Comparison of ENCODE assay signal across 18 cellular contexts in the genomic region with DNA sequence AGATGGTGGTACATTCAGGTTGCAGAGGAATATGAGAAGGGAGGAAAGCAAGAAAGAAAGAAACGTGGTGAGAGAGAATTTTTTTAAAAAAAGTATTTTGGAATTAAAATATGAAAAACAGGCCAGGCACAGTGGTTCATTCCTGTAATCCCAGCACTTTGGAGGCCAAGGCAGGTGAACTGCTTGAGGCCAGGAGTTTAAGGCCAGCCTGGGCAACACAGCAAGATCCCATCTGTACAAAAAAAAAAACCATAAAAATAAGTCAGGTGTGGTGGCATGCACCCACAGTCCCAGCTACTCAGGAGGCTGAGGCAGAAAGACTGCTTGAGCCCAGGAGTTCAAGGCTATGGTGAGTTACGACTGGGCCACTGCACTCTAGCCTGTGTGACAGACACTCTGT.
DNase-seq lines count a peak whose midpoint lies in the region; ATAC-seq and TF ChIP-seq lines count a peak whose summit lies in the region.
"Had no signal": no experiment of that assay in that cellular context is flagged by ENCODE, and none has a peak within 500 bp of the region (broad histone marks: within the 10 kb centered on the region; RNA-seq: fewer than 3 reads in every experiment).

No MANE protein-coding gene starts in this region.

- H3K4me1 ChIP-seq in breast epithelium (peaks cover 0 to 8% of the 10 kb centered on the region in 2 donors), endodermal cell (ENCODE audit: control insufficient read depth, insufficient read depth, low read length) (peaks cover 7% of the 10 kb centered on the region), upper lobe of left lung (peaks cover 41 to 60% (median 45%) of the 10 kb centered on the region in 4 donors), tibial nerve (peaks cover 0 to 91% (median 12%) of the 10 kb centered on the region in 4 donors)

- CTCF ChIA-PET in MCF 10A (lab: Yijun Ruan, JAX), result no interaction called here

- peaks cover 9% of the 10 kb centered on the region for H3K36me3 Mint-ChIP-seq in MCF 10A (ENCODE audit: insufficient read depth, unreplicated experiment)
- H3K36me3 Mint-ChIP-seq in endodermal cell (ENCODE audit: low read depth), result no peaks in the 10 kb centered on the region
- H3K36me3 Mint-ChIP-seq in mesothelial cell of epicardium, result peaks cover 3% of the 10 kb centered on the region
- H3K36me3 Mint-ChIP-seq: CD8-positive, alpha-beta memory T cell had no signal

- H3K27me3 ChIP-seq in breast epithelium (no peaks in the 10 kb centered on the region), endodermal cell (ENCODE audit: control insufficient read depth, insufficient read depth, low read length, poor library complexity, severe bottlenecking) (no peaks in the 10 kb centered on the region), upper lobe of left lung (no peaks in the 10 kb centered on the region), tibial nerve (no peaks in the 10 kb centered on the region)

- DNase-seq in MCF 10A (ENCODE audit: unreplicated experiment) (no peak), breast epithelium (ENCODE audit: low spot score in 2 of 2) (no peak), endodermal cell (peak; percentile 5), mesothelial cell of epicardium (ENCODE audit: low spot score in 2 of 2, unreplicated experiment in 2 of 2) (no peak), upper lobe of left lung (no peak), tibial nerve (ENCODE audit: low spot score in 2 of 2) (no peak)
- DNase-seq: CD8-positive, alpha-beta memory T cell; DMS79 treated with DMSO at 0.1 percent for 48 hours; HCEC 1CT; MV-4-11; NCI-H1417; NCI-H187 treated with DMSO at 0.1 percent for 48 hours; NCI-H748 treated with DMSO at 0.1 percent for 48 hours; OCI-M1 had no signal

- H3K36me3 ChIP-seq in breast epithelium (no peaks in the 10 kb centered on the region), endodermal cell (ENCODE audit: control insufficient read depth, insufficient read depth, low read length) (no peaks in the 10 kb centered on the region), upper lobe of left lung (no peaks in the 10 kb centered on the region), tibial nerve (no peaks in the 10 kb centered on the region)

- H3K27me3 Mint-ChIP-seq in MCF 10A (ENCODE audit: insufficient read depth, unreplicated experiment) (no peaks in the 10 kb centered on the region), endodermal cell (ENCODE audit: insufficient read depth) (no peaks in the 10 kb centered on the region), mesothelial cell of epicardium (ENCODE audit: low read depth) (no peaks in the 10 kb centered on the region)

- WGBS in endodermal cell (ENCODE audit: insufficient coverage in 1 of 2, insufficient read length in 1 of 2), 2 experiments, result 89 to 96% methylated on average over 1 to 2 of the region's 2 CpGs
- 74 to 75% methylated on average over 2 of the region's 2 CpGs for WGBS in upper lobe of left lung, 2 donors
- 62 to 66% methylated on average over 2 of the region's 2 CpGs for WGBS in tibial nerve, 2 donors

- POLR2A ChIA-PET in MCF 10A (lab: Yijun Ruan, JAX), result no interaction called here

- no peak overlapping the region for H3K9ac ChIP-seq in endodermal cell (ENCODE audit: extremely low read depth, low read length, poor library complexity, severe bottlenecking)

- H3K27ac Mint-ChIP-seq in MCF 10A (ENCODE audit: low read depth, unreplicated experiment) (peak overlapping the region; percentile 79), endodermal cell (peak overlapping the region; percentile 10), mesothelial cell of epicardium (peak overlapping the region; percentile 81)
- H3K27ac Mint-ChIP-seq: CD8-positive, alpha-beta memory T cell had no signal

- H3K9me3 Mint-ChIP-seq in MCF 10A (ENCODE audit: unreplicated experiment) (peaks cover 6% of the 10 kb centered on the region), endodermal cell (no peaks in the 10 kb centered on the region), mesothelial cell of epicardium (no peaks in the 10 kb centered on the region)
- H3K9me3 Mint-ChIP-seq: CD8-positive, alpha-beta memory T cell had no signal

- no peak for TF ChIP-seq CTCF in MCF 10A (IDR thresholded peaks at IDR 0.05; ENCODE audit: unreplicated experiment)
- TF ChIP-seq CTCF in breast epithelium (IDR thresholded peaks at IDR 0.05), result no peak
- TF ChIP-seq CTCF in endodermal cell (conservative IDR thresholded peaks at IDR 0.05), result no peak
- TF ChIP-seq CTCF in mesothelial cell of epicardium (IDR thresholded peaks at IDR 0.05; ENCODE audit: unreplicated experiment), result no peak
- TF ChIP-seq CTCF in upper lobe of left lung (IDR thresholded peaks at IDR 0.05), result no peak
- TF ChIP-seq CTCF in tibial nerve (IDR thresholded peaks at IDR 0.05), result no peak

- H3K9me3 ChIP-seq in breast epithelium (no peaks in the 10 kb centered on the region), endodermal cell (ENCODE audit: control insufficient read depth, low read length) (no peaks in the 10 kb centered on the region), upper lobe of left lung (no peaks in the 10 kb centered on the region), tibial nerve (no peaks in the 10 kb centered on the region)

- TF ChIP-seq EP300 in upper lobe of left lung (IDR thresholded peaks at IDR 0.05) (no peak), tibial nerve (IDR thresholded peaks at IDR 0.05) (no peak)

- H3K27ac ChIP-seq in breast epithelium (peak overlapping the region in 1 of 2 donors; percentile 75), endodermal cell (ENCODE audit: low read depth, low read length) (peak overlapping the region; percentile 12), upper lobe of left lung (peak overlapping the region in 3 of 4 donors; percentile 42 to 74 (median 53)), tibial nerve (peak overlapping the region in 2 of 4 donors; percentile 52 to 69)
- H3K27ac ChIP-seq: 22Rv1, HL-60 had no signal

- BruUV-seq in MCF 10A (replicated peaks; lab: Mats Ljungman, UMichigan), result no TSS peak

- H3K4me3 Mint-ChIP-seq in MCF 10A (ENCODE audit: unreplicated experiment) (no peak overlapping the region), endodermal cell (no peak overlapping the region), mesothelial cell of epicardium (no peak overlapping the region)
- H3K4me3 Mint-ChIP-seq: CD8-positive, alpha-beta memory T cell had no signal

- intact Hi-C loops in MCF 10A (cut with micrococcal nuclease) (no loop called here), breast epithelium (cut with DNase I; ENCODE audit: low total_unique reads) (no loop called here)

- peaks cover 55% of the 10 kb centered on the region for H3K4me1 Mint-ChIP-seq in MCF 10A (ENCODE audit: insufficient read depth, unreplicated experiment)
- peaks cover 47% of the 10 kb centered on the region for H3K4me1 Mint-ChIP-seq in endodermal cell
- H3K4me1 Mint-ChIP-seq in mesothelial cell of epicardium, result peaks cover 55% of the 10 kb centered on the region

- H3K4me3 ChIP-seq in breast epithelium, result no peak overlapping the region
- no peak overlapping the region for H3K4me3 ChIP-seq in endodermal cell (ENCODE audit: low read length)
- H3K4me3 ChIP-seq in upper lobe of left lung, result no peak overlapping the region
- no peak overlapping the region for H3K4me3 ChIP-seq in tibial nerve

- no peak for TF ChIP-seq POLR2A in breast epithelium (IDR thresholded peaks at IDR 0.05)
- no peak for TF ChIP-seq POLR2A in upper lobe of left lung (IDR thresholded peaks at IDR 0.05)
- no peak for TF ChIP-seq POLR2A in tibial nerve (IDR thresholded peaks at IDR 0.05)

- ATAC-seq in upper lobe of left lung (ENCODE audit: low FRiP score in 2 of 2) (no peak), GM21381 (IDR thresholded peaks at IDR 0.05; ENCODE audit: unreplicated experiment) (no peak), GM19467 (IDR thresholded peaks at IDR 0.05; ENCODE audit: unreplicated experiment) (no peak)

Comparison
In these comparisons a context has a peak if more than half of its experiments do, and no peak if none do; other contexts are left out.
1. H3K27ac Mint-ChIP-seq: peak in every context shown above with its lines; median percentile 81 in mesothelial cell of epicardium; 79 in MCF 10A; 10 in endodermal cell.